13 cellular contexts compared by ENCODE assay signal in the genomic region with DNA sequence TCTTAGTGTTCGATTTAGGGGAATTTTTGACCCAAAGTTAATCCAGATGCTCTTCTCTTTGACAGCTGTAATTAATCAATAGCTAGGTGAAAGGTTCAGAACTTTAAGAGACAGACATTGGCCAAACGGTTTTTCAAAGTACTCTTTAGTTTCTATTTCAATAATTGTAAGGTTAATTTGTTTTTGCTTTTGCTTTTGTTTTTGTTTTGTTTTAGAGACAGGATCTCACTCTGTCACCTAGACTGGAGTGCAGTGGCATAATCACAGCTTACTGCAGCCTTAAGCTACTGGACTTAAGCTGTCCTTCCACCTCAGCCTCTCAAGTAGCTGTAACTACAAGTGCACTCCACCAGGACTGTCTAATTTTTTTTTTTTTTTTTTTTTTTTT. TPM values are rescaled to one million over a fixed set of nuclear protein-coding genes. Genes with fewer than 3 reads are reported as not detected.
A peak's percentile ranks its signal among the peaks of the same experiment; 100 is the strongest.
DNase-seq lines count a peak whose midpoint lies in the region; ATAC-seq and FAIRE-seq lines count a peak whose summit lies in the region.
"Had no signal": no experiment of that assay in that cellular context is flagged by ENCODE, and none has a peak within 500 bp of the region (broad histone marks: within the 10 kb centered on the region; RNA-seq: fewer than 3 reads in every experiment).

No MANE protein-coding gene starts in this region.

- H3K4me3 Mint-ChIP-seq in CD4-positive, alpha-beta memory T cell: peak overlapping the region in 6 of 8 donors; percentile 17 to 66 (median 52)

- no peak for FAIRE-seq in RCC 7860 (lab: Jason Lieb, UNC)
- FAIRE-seq: TTC549 had no signal

- H3K27me3 ChIP-seq in CD4-positive, alpha-beta memory T cell (ENCODE audit: insufficient read depth, low read length): no peaks in the 10 kb centered on the region
- no peaks in the 10 kb centered on the region for H3K27me3 ChIP-seq in effector memory CD4-positive, alpha-beta T cell (replicated peaks; ENCODE audit: control insufficient read depth, insufficient read depth, low read length, poor library complexity, severe bottlenecking)

- H3K27me3 Mint-ChIP-seq in CD4-positive, alpha-beta memory T cell: no peaks in the 10 kb centered on the region

- POLR2A ChIA-PET in CD4-positive, alpha-beta memory T cell (lab: Charles Lee; ENCODE audit: partially characterized antibody): interaction anchor here (1.4 to 1.9 kb wide), 4 partner anchors 28 to 44 kb away, joined by 3 to 8 read pairs (median 6); a partner anchor contains a TSS

- no peak overlapping the region for H3K4me3 ChIP-seq in CD4-positive, alpha-beta memory T cell (ENCODE audit: low read length in 2 of 2)
- H3K4me3 ChIP-seq in effector memory CD4-positive, alpha-beta T cell (ENCODE audit: insufficient read depth, low read depth, low read length, poor library complexity, severe bottlenecking): no peak overlapping the region

- no peaks in the 10 kb centered on the region for H3K36me3 ChIP-seq in CD4-positive, alpha-beta memory T cell (ENCODE audit: insufficient read depth, low read length)
- no peaks in the 10 kb centered on the region for H3K36me3 ChIP-seq in effector memory CD4-positive, alpha-beta T cell (ENCODE audit: control insufficient read depth, insufficient read depth, low read length)

- no peaks in the 10 kb centered on the region for H3K9me3 ChIP-seq in CD4-positive, alpha-beta memory T cell (ENCODE audit: control insufficient read depth in 1 of 2, low read length in 2 of 2)
- no peaks in the 10 kb centered on the region for H3K9me3 ChIP-seq in effector memory CD4-positive, alpha-beta T cell (ENCODE audit: control insufficient read depth, low read length)

- H3K27ac Mint-ChIP-seq in CD4-positive, alpha-beta memory T cell: peak overlapping the region in 5 of 7 donors; percentile 9 to 69 (median 53)

- CTCF ChIA-PET in CD4-positive, alpha-beta memory T cell (lab: Charles Lee; ENCODE audit: partially characterized antibody): interaction anchor here (0.8 to 1.5 kb wide), 5 partner anchors 9 to 128 kb away, joined by 3 to 6 read pairs (median 4); no protein-coding TSS in a partner anchor

- intact Hi-C loops in CD4-positive, alpha-beta memory T cell (cut with micrococcal nuclease): no loop called here

- H3K4me1 ChIP-seq in CD4-positive, alpha-beta memory T cell (ENCODE audit: insufficient read depth, low read length): peaks cover 24% of the 10 kb centered on the region
- H3K4me1 ChIP-seq in effector memory CD4-positive, alpha-beta T cell (ENCODE audit: control insufficient read depth, insufficient read depth, low read length, poor library complexity, severe bottlenecking): no peaks in the 10 kb centered on the region

- no peak overlapping the region for H3K27ac ChIP-seq in CD4-positive, alpha-beta memory T cell (ENCODE audit: low read depth, low read length)
- H3K27ac ChIP-seq in effector memory CD4-positive, alpha-beta T cell (ENCODE audit: insufficient read depth, low read length, poor library complexity, severe bottlenecking): no peak overlapping the region

- H3K9me3 Mint-ChIP-seq in CD4-positive, alpha-beta memory T cell: no peaks in the 10 kb centered on the region

- no peak for DNase-seq in CD4-positive, alpha-beta memory T cell
- DNase-seq in RCC 7860 (ENCODE audit: low spot score) (no peak), left lobe of liver (ENCODE audit: low spot score) (no peak)
- no peak for DNase-seq in effector memory CD4-positive, alpha-beta T cell
- DNase-seq in stimulated activated naive CD4-positive, alpha-beta T cell treated with Interleukin-2 at 50 U/mL for 16 hours (lab: John Stamatoyannopoulos, UW): no peak
- DNase-seq: activated gamma-delta T cell treated with Interleukin-2 at 50 U/mL for 16 hours, mammary epithelial cell, NCI-H1048 had no signal

- peak; percentile 87 for ATAC-seq in GM18909 (IDR thresholded peaks at IDR 0.05; ENCODE audit: poor library complexity, unreplicated experiment)
- peak; percentile 77 for ATAC-seq in HG02588 (IDR thresholded peaks at IDR 0.05; ENCODE audit: unreplicated experiment)
- peak; percentile 83 for ATAC-seq in HG03439 (IDR thresholded peaks at IDR 0.05; ENCODE audit: unreplicated experiment)
- ATAC-seq in left lobe of liver: no peak
- ATAC-seq: sciatic nerve had no signal

- H3K4me1 Mint-ChIP-seq in CD4-positive, alpha-beta memory T cell: peaks cover 18 to 32% (median 24%) of the 10 kb centered on the region in 4 donors

- H3K36me3 Mint-ChIP-seq in CD4-positive, alpha-beta memory T cell: no peaks in the 10 kb centered on the region

RNA-seq across cellular contexts. Expression of a gene that starts 44.1 kb away (rescaled TPM):
- total RNA-seq in CD4-positive, alpha-beta memory T cell: 10 to 100 TPM; 45.8 to 47.4 TPM
- polyA plus RNA-seq in CD4-positive, alpha-beta memory T cell: 10 to 100 TPM in 1 of 2 donors, 1 to 10 TPM in 1; 8.2 to 11.5 TPM
- 1.2 TPM for total RNA-seq in left lobe of liver

Comparison
In these comparisons a context has a peak if more than half of its experiments do, and no peak if none do; other contexts are left out.
1. RNA of a gene that starts 44.1 kb away (total RNA-seq): 45.8 to 47.4 TPM in CD4-positive, alpha-beta memory T cell; 1.2 TPM in left lobe of liver (single experiment); every median in the first group is over 10 times any median in the second.